Comparison of ENCODE assay signal across 19 cellular contexts in the genomic region with DNA sequence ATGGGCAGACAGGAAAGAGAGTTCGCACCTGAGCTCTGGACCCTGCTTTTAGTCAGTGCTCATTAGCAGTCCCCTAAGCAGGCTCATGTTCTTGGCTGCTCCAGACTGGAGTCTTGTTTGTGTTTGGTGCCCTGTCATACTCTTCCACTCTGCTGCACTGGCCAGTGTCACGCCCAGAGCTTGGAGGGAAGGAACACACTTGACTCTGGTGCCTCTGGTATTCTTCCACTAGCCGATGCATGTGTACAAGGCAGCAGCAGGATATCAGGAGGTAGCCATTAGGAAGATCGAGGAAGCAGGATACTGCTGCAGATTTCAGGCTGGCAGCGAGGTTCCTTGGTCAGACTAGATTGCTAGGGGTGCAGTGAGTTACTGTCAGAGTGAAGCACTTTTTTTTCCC.
DNase-seq lines count a peak whose midpoint lies in the region; ATAC-seq and TF ChIP-seq lines count a peak whose summit lies in the region.
"Had no signal": no experiment of that assay in that cellular context is flagged by ENCODE, and none has a peak within 500 bp of the region (broad histone marks: within the 10 kb centered on the region; RNA-seq: fewer than 3 reads in every experiment).

No MANE protein-coding gene starts in this region.

- no peak overlapping the region for H3K4me3 Mint-ChIP-seq in type B pancreatic cell
- no peak overlapping the region for H3K4me3 Mint-ChIP-seq in effector memory CD8-positive, alpha-beta T cell
- H3K4me3 Mint-ChIP-seq: dendritic cell treated with granulocyte-macrophage colony-stimulating factor and Interleukin-4, amounts not matched to agents 40 ng/mL and 50 ng/mL, for 4 days; memory B cell; natural killer cell had no signal

- no peak overlapping the region for H3K27ac ChIP-seq in body of pancreas
- H3K27ac ChIP-seq: 22Rv1, BLaER1, breast epithelium, suprapubic skin had no signal

- H3K4me1 ChIP-seq in body of pancreas: peaks cover 14% of the 10 kb centered on the region
- H3K4me1 ChIP-seq: breast epithelium had no signal

- no peaks in the 10 kb centered on the region for H3K27me3 ChIP-seq in body of pancreas
- H3K27me3 ChIP-seq: BLaER1, breast epithelium, suprapubic skin had no signal

- H3K9me3 Mint-ChIP-seq in type B pancreatic cell: peaks cover 8% of the 10 kb centered on the region
- H3K9me3 Mint-ChIP-seq in effector memory CD8-positive, alpha-beta T cell: no peaks in the 10 kb centered on the region
- H3K9me3 Mint-ChIP-seq: activated T-helper 2 cell treated with anti-CD3 and anti-CD28 coated beads, Interferon-gamma antibody, Interleukin-2, Interleukin-4, amounts not matched to agents 10 μg/mL and 5 μg/mL and 100 μg/mL, durations not matched to agents 14 hours and 24 hours and 36 hours; dendritic cell treated with granulocyte-macrophage colony-stimulating factor and Interleukin-4, amounts not matched to agents 40 ng/mL and 50 ng/mL, for 4 days; memory B cell; natural killer cell had no signal

- no peaks in the 10 kb centered on the region for H3K9me3 ChIP-seq in body of pancreas
- H3K9me3 ChIP-seq: BLaER1, breast epithelium, suprapubic skin had no signal

- 63 to 71% methylated on average over 5 of the region's 5 CpGs for WGBS in body of pancreas, 2 donors

- no peak for ATAC-seq in body of pancreas
- ATAC-seq in effector memory CD8-positive, alpha-beta T cell (replicated peaks): no peak
- ATAC-seq: natural killer cell had no signal

- intact Hi-C loops in body of pancreas (cut with DNase I): no loop called here

- H3K36me3 ChIP-seq in body of pancreas (replicated peaks in 1 of 2; ENCODE audit: insufficient read depth in 1 of 2, low read depth in 2 of 2): no peaks in the 10 kb centered on the region
- H3K36me3 ChIP-seq: BLaER1, breast epithelium, suprapubic skin had no signal

- peaks cover 4% of the 10 kb centered on the region for H3K36me3 Mint-ChIP-seq in type B pancreatic cell
- H3K36me3 Mint-ChIP-seq in effector memory CD8-positive, alpha-beta T cell (ENCODE audit: insufficient read depth): no peaks in the 10 kb centered on the region
- H3K36me3 Mint-ChIP-seq: natural killer cell had no signal

- H3K4me3 ChIP-seq in body of pancreas: no peak overlapping the region
- H3K4me3 ChIP-seq: BLaER1, breast epithelium, suprapubic skin had no signal

- no peak for TF ChIP-seq CTCF in body of pancreas (IDR thresholded peaks at IDR 0.05)
- TF ChIP-seq CTCF in type B pancreatic cell (conservative IDR thresholded peaks at IDR 0.05): no peak

- peak overlapping the region; percentile 48 for H3K27ac Mint-ChIP-seq in type B pancreatic cell
- no peak overlapping the region for H3K27ac Mint-ChIP-seq in effector memory CD8-positive, alpha-beta T cell
- H3K27ac Mint-ChIP-seq: activated T-helper 2 cell treated with anti-CD3 and anti-CD28 coated beads, Interferon-gamma antibody, Interleukin-2, Interleukin-4, amounts not matched to agents 10 μg/mL and 5 μg/mL and 100 μg/mL, durations not matched to agents 14 hours and 24 hours and 36 hours; dendritic cell treated with granulocyte-macrophage colony-stimulating factor and Interleukin-4, amounts not matched to agents 40 ng/mL and 50 ng/mL, for 4 days; memory B cell had no signal

- no peak for TF ChIP-seq POLR2A in body of pancreas (IDR thresholded peaks at IDR 0.05)

- no peaks in the 10 kb centered on the region for H3K27me3 Mint-ChIP-seq in type B pancreatic cell
- H3K27me3 Mint-ChIP-seq in effector memory CD8-positive, alpha-beta T cell: no peaks in the 10 kb centered on the region
- H3K27me3 Mint-ChIP-seq: dendritic cell treated with granulocyte-macrophage colony-stimulating factor and Interleukin-4, amounts not matched to agents 40 ng/mL and 50 ng/mL, for 4 days; memory B cell had no signal

- H3K4me1 Mint-ChIP-seq in type B pancreatic cell (ENCODE audit: unreplicated experiment): peaks cover 44% of the 10 kb centered on the region
- H3K4me1 Mint-ChIP-seq in effector memory CD8-positive, alpha-beta T cell (ENCODE audit: low read depth in 2 of 2): peaks cover 20 to 22% of the 10 kb centered on the region in 2 donors

- peak; percentile 15 for DNase-seq in DMS53 (lab: John Stamatoyannopoulos, UW)
- no peak for DNase-seq in DMS53 treated with DMSO at 0.1 percent for 48 hours (lab: John Stamatoyannopoulos, UW; ENCODE audit: unreplicated experiment)
- DNase-seq in body of pancreas: peak in 3 of 4 donors; percentile 5 to 35 (median 26)
- DNase-seq in iPS-NIHi11 (ENCODE audit: low spot score): peak; percentile 13
- no peak for DNase-seq in type B pancreatic cell (ENCODE audit: extremely low spot score, unreplicated experiment)
- DNase-seq in effector memory CD8-positive, alpha-beta T cell: no peak
- DNase-seq in KG1 (lab: John Stamatoyannopoulos, UW): no peak
- no peak for DNase-seq in NCI-H146 (lab: John Stamatoyannopoulos, UW)
- DNase-seq: glutamatergic neuron, natural killer cell, NCI-H1417 treated with DMSO at 0.1 percent for 48 hours, T-helper 2 cell had no signal

Comparison
In these comparisons a context has a peak if more than half of its experiments do, and no peak if none do; other contexts are left out.
1. DNase-seq: peak in DMS53 (single experiment), body of pancreas (3 of 4) and iPS-NIHi11 (single experiment); none in DMS53 treated with DMSO at 0.1 percent for 48 hours (single experiment), type B pancreatic cell (single experiment), effector memory CD8-positive, alpha-beta T cell (0 of 3), KG1 (single experiment) and NCI-H146 (single experiment).